ENCODE assay signal across 12 cellular contexts in genomic region chr19:4742717-4743646, GRCh38. TPM values are rescaled to one million over a fixed set of nuclear protein-coding genes. Genes with fewer than 3 reads are reported as not detected.
DNase-seq lines count a peak whose midpoint lies in the region; ATAC-seq, FAIRE-seq and TF ChIP-seq lines count a peak whose summit lies in the region.
"Had no signal": no experiment of that assay in that cellular context is flagged by ENCODE, and none has a peak within 500 bp of the region (broad histone marks: within the 10 kb centered on the region; RNA-seq: fewer than 3 reads in every experiment).

No MANE protein-coding gene starts in this region.

- peak overlapping the region; percentile 9 for H3K9ac ChIP-seq in NT2/D1 (ENCODE audit: insufficient read length, low read depth)

- DNase-seq in Right ventricle myocardium superior, result no peak
- no peak for DNase-seq in left cardiac atrium
- DNase-seq in NT2/D1 (ENCODE audit: low read depth, low spot score), result peak; percentile 62
- DNase-seq in iPS-NIHi7 (ENCODE audit: extremely low spot score), result peak; percentile 37
- no peak for DNase-seq in activated CD8-positive, alpha-beta memory T cell treated with anti-CD3 and anti-CD28 coated beads, Interleukin-2, amount 50 U/mL, for 48 hours
- DNase-seq in A172 (ENCODE audit: low spot score), result no peak
- no peak for DNase-seq in H54 (ENCODE audit: insufficient read length, low spot score)
- DNase-seq: activated naive CD4-positive, alpha-beta T cell treated with anti-CD3 and anti-CD28 coated beads, Interleukin-2, amount 10 ng/mL, durations not matched to agents 7 days and 5 days; EL; stimulated activated CD4-positive, alpha-beta T cell treated with anti-CD3 and anti-CD28 coated beads, Interleukin-4, amount 100 ng/mL, for 4 hours had no signal

- intact Hi-C loops in Right ventricle myocardium superior (cut with DNase I) (no loop called here), left cardiac atrium (cut with DNase I) (no loop called here)

- no peaks in the 10 kb centered on the region for H3K36me3 ChIP-seq in NT2/D1 (ENCODE audit: insufficient read depth, insufficient read length, low read length)

- FAIRE-seq in H54 (lab: Jason Lieb, UNC), result no peak

- ATAC-seq in Right ventricle myocardium superior (ENCODE audit: poor library complexity) (peak; percentile 35), left cardiac atrium (no peak), GM18520 (IDR thresholded peaks at IDR 0.05; ENCODE audit: unreplicated experiment) (no peak)

- H3K4me1 ChIP-seq in NT2/D1 (ENCODE audit: insufficient read depth, insufficient read length), result peaks cover 12% of the 10 kb centered on the region

- no peaks in the 10 kb centered on the region for H3K27me3 ChIP-seq in NT2/D1 (ENCODE audit: insufficient read depth, insufficient read length)

- H3K4me3 ChIP-seq in NT2/D1 (ENCODE audit: insufficient read length, low read depth), result no peak overlapping the region
- H3K4me3 ChIP-seq: psoas muscle had no signal

- H3K9me3 ChIP-seq in NT2/D1 (ENCODE audit: insufficient read depth, low read length), result no peaks in the 10 kb centered on the region
- H3K9me3 ChIP-seq: psoas muscle had no signal

- no peak for TF ChIP-seq POLR2A in H54 (IDR thresholded peaks at IDR 0.05; ENCODE audit: low read depth, low read length)

RNA-seq across cellular contexts. Expression of gene DPP9, which starts 19.3 kb away (rescaled TPM):
- total RNA-seq in Right ventricle myocardium superior, result 54.0 TPM
- total RNA-seq in left cardiac atrium, result 10 to 100 TPM; 41.8 to 43.0 TPM
- 81.8 and 93.3 TPM in 2 replicates for total RNA-seq in A172 (2014; rRNA removed; shearing (Covaris generic))

RNA-seq across cellular contexts. Expression of gene FEM1A, which starts 48.6 kb away (rescaled TPM):
- 47.6 TPM for total RNA-seq in Right ventricle myocardium superior
- total RNA-seq in left cardiac atrium, result 10 to 100 TPM; 24.1 to 25.0 TPM
- 10.7 and 11.6 TPM in 2 replicates for total RNA-seq in A172 (2014; rRNA removed; shearing (Covaris generic))

Comparison
In these comparisons a context has a peak if more than half of its experiments do, and no peak if none do; other contexts are left out.
1. DNase-seq: peak in NT2/D1 (single experiment) and iPS-NIHi7 (single experiment); none in Right ventricle myocardium superior (single experiment), left cardiac atrium (single experiment), activated CD8-positive, alpha-beta memory T cell treated with anti-CD3 and anti-CD28 coated beads, Interleukin-2, amount 50 U/mL, for 48 hours (single experiment), A172 (single experiment) and H54 (single experiment).